Comparison of ENCODE assay signal across 19 cellular contexts in the genomic region with DNA sequence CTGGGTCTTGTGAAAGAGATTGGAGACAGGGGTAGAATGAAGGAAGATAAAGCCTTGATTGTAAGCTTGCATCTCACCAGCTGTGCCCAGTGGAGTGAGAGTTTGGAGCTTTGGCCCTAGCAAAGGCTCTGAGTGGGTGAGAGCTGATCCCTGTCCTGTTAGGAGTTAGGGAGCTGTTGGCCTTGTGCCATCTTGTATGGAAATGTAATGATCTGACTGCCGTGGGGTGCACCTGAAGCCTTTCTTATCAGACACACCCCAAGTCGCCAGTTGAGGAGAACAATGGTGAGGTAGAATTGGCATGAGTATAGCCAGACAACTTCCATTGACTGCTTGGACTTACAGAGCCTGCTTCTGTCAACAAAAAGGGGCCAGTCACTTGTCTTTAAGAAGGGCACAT.
DNase-seq lines count a peak whose midpoint lies in the region; ATAC-seq and TF ChIP-seq lines count a peak whose summit lies in the region.
"Had no signal": no experiment of that assay in that cellular context is flagged by ENCODE, and none has a peak within 500 bp of the region (broad histone marks: within the 10 kb centered on the region; RNA-seq: fewer than 3 reads in every experiment).

No MANE protein-coding gene starts in this region.

- H3K4me3 ChIP-seq in CD4-positive, CD25-positive, alpha-beta regulatory T cell (ENCODE audit: low read depth, low read length), result peak overlapping the region; percentile 74
- H3K4me3 ChIP-seq in CD4-positive, alpha-beta memory T cell (ENCODE audit: low read length in 2 of 2), result no peak overlapping the region
- H3K4me3 ChIP-seq in naive thymus-derived CD4-positive, alpha-beta T cell (ENCODE audit: low read length), result no peak overlapping the region
- no peak overlapping the region for H3K4me3 ChIP-seq in heart right ventricle
- H3K4me3 ChIP-seq: breast epithelium, upper lobe of left lung had no signal

- no peak for ATAC-seq in CD4-positive, CD25-positive, alpha-beta regulatory T cell (ENCODE audit: low read depth in 2 of 2)
- ATAC-seq in activated CD8-positive, alpha-beta T cell treated with anti-CD3 and anti-CD28 coated beads for 36 hours, result no peak
- ATAC-seq in naive thymus-derived CD4-positive, alpha-beta T cell, result no peak
- ATAC-seq in GM18511 (IDR thresholded peaks at IDR 0.05; ENCODE audit: unreplicated experiment) (no peak), HG02610 (IDR thresholded peaks at IDR 0.05; ENCODE audit: unreplicated experiment) (no peak), heart right ventricle (no peak)
- ATAC-seq: left ventricle myocardium superior had no signal

- POLR2A ChIA-PET in CD4-positive, alpha-beta memory T cell (lab: Charles Lee; ENCODE audit: partially characterized antibody), result interaction anchor here (0.6 to 4.9 kb wide), 23 partner anchors 10 to 697 kb away, joined by 3 to 39 read pairs (median 6); a partner anchor contains a TSS
- POLR2A ChIA-PET in activated CD8-positive, alpha-beta T cell treated with anti-CD3 and anti-CD28 coated beads for 36 hours (lab: Charles Lee), result interaction anchor here (0.7 to 3.0 kb wide), 12 partner anchors 11 to 386 kb away, joined by 3 to 12 read pairs (median 4); no protein-coding TSS in a partner anchor
- POLR2A ChIA-PET in naive thymus-derived CD4-positive, alpha-beta T cell (lab: Charles Lee), result interaction anchor here (1.0 to 1.6 kb wide), 8 partner anchors 10 to 129 kb away, joined by 3 to 17 read pairs (median 4); a partner anchor contains a TSS

- H3K27ac Mint-ChIP-seq in CD4-positive, CD25-positive, alpha-beta regulatory T cell, result peak overlapping the region; percentile 93 to 99 (median 96)
- H3K27ac Mint-ChIP-seq in CD4-positive, alpha-beta memory T cell, result peak overlapping the region; percentile 88 to 95 (median 93)
- H3K27ac Mint-ChIP-seq in activated CD8-positive, alpha-beta T cell treated with anti-CD3 and anti-CD28 coated beads for 36 hours, result peak overlapping the region; percentile 99
- H3K27ac Mint-ChIP-seq in naive thymus-derived CD4-positive, alpha-beta T cell, result peak overlapping the region in 8 of 9 donors; percentile 87 to 98 (median 93)
- H3K27ac Mint-ChIP-seq: H9, progenitor cell of endocrine pancreas had no signal

- no peaks in the 10 kb centered on the region for H3K9me3 ChIP-seq in CD4-positive, CD25-positive, alpha-beta regulatory T cell (ENCODE audit: control insufficient read depth in 2 of 2, low read length in 2 of 2)
- no peaks in the 10 kb centered on the region for H3K9me3 ChIP-seq in CD4-positive, alpha-beta memory T cell (ENCODE audit: control insufficient read depth in 1 of 2, low read length in 2 of 2)
- no peaks in the 10 kb centered on the region for H3K9me3 ChIP-seq in naive thymus-derived CD4-positive, alpha-beta T cell (ENCODE audit: control insufficient read depth in 2 of 3, low read length in 3 of 3)
- H3K9me3 ChIP-seq in heart right ventricle, result no peaks in the 10 kb centered on the region
- H3K9me3 ChIP-seq: breast epithelium, upper lobe of left lung had no signal

- 53 to 59% methylated on average over 2 of the region's 2 CpGs for WGBS in heart right ventricle, 2 donors

- no peaks in the 10 kb centered on the region for H3K27me3 ChIP-seq in CD4-positive, CD25-positive, alpha-beta regulatory T cell (ENCODE audit: control insufficient read depth, insufficient read depth, low read length)
- no peaks in the 10 kb centered on the region for H3K27me3 ChIP-seq in CD4-positive, alpha-beta memory T cell (ENCODE audit: insufficient read depth, low read length)
- no peaks in the 10 kb centered on the region for H3K27me3 ChIP-seq in naive thymus-derived CD4-positive, alpha-beta T cell (ENCODE audit: control insufficient read depth in 2 of 2, insufficient read depth in 2 of 2, low read length in 2 of 2)
- no peaks in the 10 kb centered on the region for H3K27me3 ChIP-seq in heart right ventricle
- H3K27me3 ChIP-seq: breast epithelium, upper lobe of left lung had no signal

- peaks cover 90% of the 10 kb centered on the region for H3K4me1 ChIP-seq in CD4-positive, CD25-positive, alpha-beta regulatory T cell (ENCODE audit: control insufficient read depth, insufficient read depth, low read length, poor library complexity, severe bottlenecking)
- peaks cover 100% of the 10 kb centered on the region for H3K4me1 ChIP-seq in CD4-positive, alpha-beta memory T cell (ENCODE audit: insufficient read depth, low read length)
- peaks cover 83 to 93% of the 10 kb centered on the region in 2 donors for H3K4me1 ChIP-seq in naive thymus-derived CD4-positive, alpha-beta T cell (ENCODE audit: control insufficient read depth in 2 of 2, insufficient read depth in 2 of 2, low read length in 2 of 2)
- peaks cover 0 to 43% (median 17%) of the 10 kb centered on the region in 9 donors for H3K4me1 ChIP-seq in heart right ventricle
- H3K4me1 ChIP-seq: breast epithelium had no signal

- H3K9me3 Mint-ChIP-seq in CD4-positive, CD25-positive, alpha-beta regulatory T cell, result no peaks in the 10 kb centered on the region
- H3K9me3 Mint-ChIP-seq in CD4-positive, alpha-beta memory T cell, result no peaks in the 10 kb centered on the region
- H3K9me3 Mint-ChIP-seq in activated CD8-positive, alpha-beta T cell treated with anti-CD3 and anti-CD28 coated beads for 36 hours, result peaks cover 1% of the 10 kb centered on the region
- peaks cover 0 to 1% (median 0%) of the 10 kb centered on the region in 11 donors for H3K9me3 Mint-ChIP-seq in naive thymus-derived CD4-positive, alpha-beta T cell
- H3K9me3 Mint-ChIP-seq: H9, neural crest cell had no signal

- peak overlapping the region; percentile 75 for H3K27ac ChIP-seq in CD4-positive, CD25-positive, alpha-beta regulatory T cell (ENCODE audit: insufficient read depth, low read length, poor library complexity, severe bottlenecking)
- H3K27ac ChIP-seq in CD4-positive, alpha-beta memory T cell (ENCODE audit: low read depth, low read length), result peak overlapping the region; percentile 48
- peak overlapping the region; percentile 65 for H3K27ac ChIP-seq in naive thymus-derived CD4-positive, alpha-beta T cell (ENCODE audit: low read depth, low read length)
- H3K27ac ChIP-seq in heart right ventricle, result peak overlapping the region in 1 of 10 donors; percentile 45
- H3K27ac ChIP-seq: breast epithelium had no signal

- DNase-seq in CD4-positive, CD25-positive, alpha-beta regulatory T cell, result no peak
- no peak for DNase-seq in CD4-positive, alpha-beta memory T cell
- no peak for DNase-seq in activated CD8-positive, alpha-beta T cell treated with anti-CD3 and anti-CD28 coated beads for 36 hours
- no peak for DNase-seq in naive thymus-derived CD4-positive, alpha-beta T cell
- DNase-seq in heart right ventricle, result no peak
- DNase-seq: activated CD4-positive, CD25-positive, alpha-beta regulatory T cell; H9; Kasumi-1; left ventricle myocardium superior; midbrain; NCI-H1092; NCI-H2081 treated with DMSO at 0.1 percent for 48 hours; NCI-H510A treated with DMSO at 0.1 percent for 48 hours; upper lobe of left lung had no signal

- H3K36me3 ChIP-seq in CD4-positive, CD25-positive, alpha-beta regulatory T cell (ENCODE audit: control insufficient read depth, insufficient read depth, low read length), result peaks cover 62% of the 10 kb centered on the region
- H3K36me3 ChIP-seq in CD4-positive, alpha-beta memory T cell (ENCODE audit: insufficient read depth, low read length), result peaks cover 38% of the 10 kb centered on the region
- H3K36me3 ChIP-seq in naive thymus-derived CD4-positive, alpha-beta T cell (ENCODE audit: control insufficient read depth in 2 of 3, insufficient read depth in 3 of 3, low read length in 3 of 3), result peaks cover 5 to 18% (median 15%) of the 10 kb centered on the region in 3 experiments
- peaks cover 0 to 37% (median 3%) of the 10 kb centered on the region in 9 donors for H3K36me3 ChIP-seq in heart right ventricle
- H3K36me3 ChIP-seq: breast epithelium had no signal

- intact Hi-C loops in CD4-positive, alpha-beta memory T cell (cut with micrococcal nuclease), result no loop called here
- intact Hi-C loops in activated CD8-positive, alpha-beta T cell treated with anti-CD3 and anti-CD28 coated beads for 36 hours (cut with micrococcal nuclease), result loop anchor here (5.0 kb wide), 1 partner anchor 64 kb away; no protein-coding TSS in a partner anchor
- intact Hi-C loops in naive thymus-derived CD4-positive, alpha-beta T cell (cut with micrococcal nuclease), result no loop called here
- intact Hi-C loops in heart right ventricle (cut with DNase I), result loop anchor here in 6 of 10 donors (5.0 to 10.0 kb wide), 5 partner anchors 129 to 676 kb away; a partner anchor contains a TSS

- H3K36me3 Mint-ChIP-seq in CD4-positive, CD25-positive, alpha-beta regulatory T cell, result peaks cover 75% of the 10 kb centered on the region
- H3K36me3 Mint-ChIP-seq in CD4-positive, alpha-beta memory T cell, result peaks cover 60 to 88% of the 10 kb centered on the region in 2 donors
- peaks cover 85% of the 10 kb centered on the region for H3K36me3 Mint-ChIP-seq in activated CD8-positive, alpha-beta T cell treated with anti-CD3 and anti-CD28 coated beads for 36 hours (ENCODE audit: low read depth)
- peaks cover 8 to 80% (median 46%) of the 10 kb centered on the region in 5 donors for H3K36me3 Mint-ChIP-seq in naive thymus-derived CD4-positive, alpha-beta T cell

- H3K4me1 Mint-ChIP-seq in CD4-positive, CD25-positive, alpha-beta regulatory T cell, result peaks cover 63 to 99% (median 78%) of the 10 kb centered on the region in 4 donors
- peaks cover 82 to 100% (median 92%) of the 10 kb centered on the region in 4 donors for H3K4me1 Mint-ChIP-seq in CD4-positive, alpha-beta memory T cell
- H3K4me1 Mint-ChIP-seq in activated CD8-positive, alpha-beta T cell treated with anti-CD3 and anti-CD28 coated beads for 36 hours (ENCODE audit: low read depth), result peaks cover 95% of the 10 kb centered on the region
- peaks cover 69 to 100% (median 98%) of the 10 kb centered on the region in 7 donors for H3K4me1 Mint-ChIP-seq in naive thymus-derived CD4-positive, alpha-beta T cell
- H3K4me1 Mint-ChIP-seq: neural crest cell had no signal

- H3K4me3 Mint-ChIP-seq in CD4-positive, CD25-positive, alpha-beta regulatory T cell, result peak overlapping the region in 3 of 4 donors; percentile 79 to 87 (median 80)
- peak overlapping the region in 7 of 8 donors; percentile 25 to 89 (median 73) for H3K4me3 Mint-ChIP-seq in CD4-positive, alpha-beta memory T cell
- peak overlapping the region; percentile 72 for H3K4me3 Mint-ChIP-seq in activated CD8-positive, alpha-beta T cell treated with anti-CD3 and anti-CD28 coated beads for 36 hours
- H3K4me3 Mint-ChIP-seq in naive thymus-derived CD4-positive, alpha-beta T cell, result peak overlapping the region; percentile 4 to 90 (median 60)
- H3K4me3 Mint-ChIP-seq: H9, neural crest cell had no signal

- TF ChIP-seq CTCF in activated CD8-positive, alpha-beta T cell treated with anti-CD3 and anti-CD28 coated beads for 36 hours (IDR thresholded peaks at IDR 0.05), result no peak
- TF ChIP-seq CTCF in heart right ventricle (IDR thresholded peaks at IDR 0.05), result no peak

- CTCF ChIA-PET in CD4-positive, alpha-beta memory T cell (lab: Charles Lee; ENCODE audit: partially characterized antibody), result interaction anchor here (1.5 to 4.5 kb wide), 12 partner anchors 10 to 279 kb away, joined by 3 to 18 read pairs (median 4); a partner anchor contains a TSS
- CTCF ChIA-PET in activated CD8-positive, alpha-beta T cell treated with anti-CD3 and anti-CD28 coated beads for 36 hours (lab: Charles Lee), result interaction anchor here (0.7 to 2.6 kb wide), 12 partner anchors 10 to 386 kb away, joined by 3 to 8 read pairs (median 4); a partner anchor contains a TSS
- CTCF ChIA-PET in naive thymus-derived CD4-positive, alpha-beta T cell (lab: Charles Lee), result interaction anchor here (0.6 to 1.8 kb wide), 7 partner anchors 10 to 284 kb away, joined by 3 to 6 read pairs (median 3); no protein-coding TSS in a partner anchor

- H3K27me3 Mint-ChIP-seq in CD4-positive, CD25-positive, alpha-beta regulatory T cell, result no peaks in the 10 kb centered on the region
- H3K27me3 Mint-ChIP-seq in CD4-positive, alpha-beta memory T cell, result no peaks in the 10 kb centered on the region
- no peaks in the 10 kb centered on the region for H3K27me3 Mint-ChIP-seq in activated CD8-positive, alpha-beta T cell treated with anti-CD3 and anti-CD28 coated beads for 36 hours
- H3K27me3 Mint-ChIP-seq in naive thymus-derived CD4-positive, alpha-beta T cell, result no peaks in the 10 kb centered on the region
- H3K27me3 Mint-ChIP-seq: progenitor cell of endocrine pancreas had no signal

Comparison
In these comparisons a context has a peak if more than half of its experiments do, and no peak if none do; other contexts are left out.
1. intact Hi-C loops: an anchor here in activated CD8-positive, alpha-beta T cell treated with anti-CD3 and anti-CD28 coated beads for 36 hours (5.0 kb wide) and heart right ventricle (5.0 to 10.0 kb wide); none called in CD4-positive, alpha-beta memory T cell and naive thymus-derived CD4-positive, alpha-beta T cell.